In genomic region chr2:8605350-8606065, GRCh38 we compare ENCODE assay signal across 14 cellular contexts.
DNase-seq lines count a peak whose midpoint lies in the region; TF ChIP-seq lines count a peak whose summit lies in the region.
"Had no signal": no experiment of that assay in that cellular context is flagged by ENCODE, and none has a peak within 500 bp of the region (broad histone marks: within the 10 kb centered on the region; RNA-seq: fewer than 3 reads in every experiment).

No MANE protein-coding gene starts in this region.

- in situ Hi-C loops in mammary epithelial cell (cut with MboI; ENCODE audit: low sequenced_read_pairs in 2 of 2) = no loop called here

- H3K9ac ChIP-seq in mammary epithelial cell (ENCODE audit: insufficient read depth, low read length) = no peak overlapping the region

- no peaks in the 10 kb centered on the region for H3K36me3 ChIP-seq in mammary epithelial cell (ENCODE audit: insufficient read depth, low read length)
- H3K36me3 ChIP-seq: thyroid gland had no signal

- POLR2A ChIA-PET in MCF 10A (lab: Yijun Ruan, JAX) = interaction anchor here (0.5 to 0.8 kb wide), 4 partner anchors 76 to 933 kb away, joined by 3 to 5 read pairs (median 3); partner anchors contain the start of gene ID2

- dilution Hi-C loops in mammary epithelial cell (cut with HindIII; ENCODE audit: low sequenced_read_pairs) = no loop called here

- no peak overlapping the region for H2AFZ ChIP-seq in mammary epithelial cell (ENCODE audit: low read depth, low read length)

- H3K79me2 ChIP-seq in mammary epithelial cell (ENCODE audit: insufficient read depth, low read length) = no peaks in the 10 kb centered on the region

- CTCF ChIA-PET in MCF 10A (lab: Yijun Ruan, JAX) (interaction anchor here (0.7 to 0.9 kb wide), 3 partner anchors 152 to 469 kb away, joined by 3 to 4 read pairs (median 3); no protein-coding TSS in a partner anchor), mammary epithelial cell (lab: Charles Lee; ENCODE audit: low non-redundant PET) (no interaction called here)

- no peaks in the 10 kb centered on the region for H3K9me3 ChIP-seq in mammary epithelial cell (replicated peaks; ENCODE audit: insufficient read depth, low read length)
- H3K9me3 ChIP-seq: thyroid gland had no signal

- H3K36me3 Mint-ChIP-seq in MCF 10A (ENCODE audit: insufficient read depth, unreplicated experiment) = no peaks in the 10 kb centered on the region

- no peak overlapping the region for H3K4me2 ChIP-seq in mammary epithelial cell (ENCODE audit: insufficient read depth, low read depth, low read length)

- H3K4me1 ChIP-seq in mammary epithelial cell (ENCODE audit: insufficient read depth, low read length) = no peaks in the 10 kb centered on the region
- H3K4me1 ChIP-seq: thyroid gland had no signal

- H3K4me3 ChIP-seq in mammary epithelial cell (replicated peaks in 1 of 3; ENCODE audit: insufficient read depth in 1 of 3, low read depth in 2 of 3, low read length in 3 of 3) = no peak overlapping the region
- no peak overlapping the region for H3K4me3 ChIP-seq in fibroblast of mammary gland (ENCODE audit: control insufficient read depth, low read depth, low read length)
- H3K4me3 ChIP-seq in coronary artery = no peak overlapping the region
- H3K4me3 ChIP-seq: thyroid gland had no signal

- 84% methylated on average over 8 of the region's 8 CpGs for WGBS in mammary epithelial cell (ENCODE audit: low coverage, missing lambda C conversion rate)

- H3K27me3 ChIP-seq in mammary epithelial cell (ENCODE audit: insufficient read depth, low read length) = no peaks in the 10 kb centered on the region
- H3K27me3 ChIP-seq: thyroid gland had no signal

- intact Hi-C loops in MCF 10A (cut with micrococcal nuclease) = no loop called here
- intact Hi-C loops in mammary epithelial cell (cut with micrococcal nuclease) = no loop called here

- BruUV-seq in MCF 10A (replicated peaks; lab: Mats Ljungman, UMichigan) (no TSS peak), mammary epithelial cell (replicated peaks; lab: Mats Ljungman, UMichigan) (no TSS peak)

- H3K27ac ChIP-seq in mammary epithelial cell (ENCODE audit: insufficient read depth, low read depth, low read length) (no peak overlapping the region), coronary artery (no peak overlapping the region)
- H3K27ac ChIP-seq: thyroid gland had no signal

- DNase-seq in MCF 10A (ENCODE audit: unreplicated experiment) (peak; percentile 32), mammary epithelial cell (no peak), RPMI8226 (peak; percentile 27), fibroblast of mammary gland (ENCODE audit: low read depth) (peak; percentile 46), coronary artery (ENCODE audit: low spot score) (no peak), NCI-H526 treated with DMSO at 0.1 percent for 48 hours (lab: John Stamatoyannopoulos, UW) (no peak), HuH-7 (ENCODE audit: low spot score) (no peak), medulla oblongata (ENCODE audit: extremely low spot score) (no peak)
- DNase-seq: activated CD4-positive, alpha-beta T cell treated with anti-CD3 and anti-CD28 coated beads, Interleukin-2, amount 10 ng/mL, durations not matched to agents 24 days and 14 days; activated T-cell treated with anti-CD3 and anti-CD28 coated beads, Interleukin-2, amount 50 U/mL, for 4 hours; DMS79; GOT3; occipital lobe; thyroid gland had no signal

- H3K9me3 Mint-ChIP-seq in MCF 10A (ENCODE audit: unreplicated experiment) = no peaks in the 10 kb centered on the region

- H3K4me1 Mint-ChIP-seq in MCF 10A (ENCODE audit: insufficient read depth, unreplicated experiment) = no peaks in the 10 kb centered on the region

- H4K20me1 ChIP-seq in mammary epithelial cell (ENCODE audit: insufficient read depth, low read length) = no peaks in the 10 kb centered on the region

- no peaks in the 10 kb centered on the region for H3K27me3 Mint-ChIP-seq in MCF 10A (ENCODE audit: insufficient read depth, unreplicated experiment)

- no peak overlapping the region for H3K27ac Mint-ChIP-seq in MCF 10A (ENCODE audit: low read depth, unreplicated experiment)
- H3K27ac Mint-ChIP-seq: activated CD4-positive, alpha-beta T cell treated with anti-CD3 and anti-CD28 coated beads, Interleukin-2, amount 10 ng/mL, durations not matched to agents 24 days and 14 days had no signal

- TF ChIP-seq CTCF in MCF 10A (IDR thresholded peaks at IDR 0.05; ENCODE audit: unreplicated experiment) = no peak
- no peak for TF ChIP-seq CTCF in mammary epithelial cell (conservative IDR thresholded peaks at IDR 0.05 in 1 of 2, IDR thresholded peaks at IDR 0.05 in 1 of 2; ENCODE audit: extremely low read depth in 1 of 2, insufficient read depth in 1 of 2, low read depth in 1 of 2, low read length in 2 of 2)
- no peak for TF ChIP-seq CTCF in fibroblast of mammary gland (conservative IDR thresholded peaks at IDR 0.05; ENCODE audit: control insufficient read depth, insufficient read depth, low read depth, low read length)
- no peak for TF ChIP-seq CTCF in coronary artery (IDR thresholded peaks at IDR 0.05)

- H3K4me3 Mint-ChIP-seq in MCF 10A (ENCODE audit: unreplicated experiment) = no peak overlapping the region
- H3K4me3 Mint-ChIP-seq: activated CD4-positive, alpha-beta T cell treated with anti-CD3 and anti-CD28 coated beads, Interleukin-2, amount 10 ng/mL, durations not matched to agents 24 days and 14 days; activated T-cell treated with anti-CD3 and anti-CD28 coated beads, Interleukin-2, amount 50 U/mL, for 4 hours had no signal

Comparison
In these comparisons a context has a peak if more than half of its experiments do, and no peak if none do; other contexts are left out.
1. DNase-seq: peak in MCF 10A (single experiment), RPMI8226 (single experiment) and fibroblast of mammary gland (single experiment); none in mammary epithelial cell (single experiment), coronary artery (single experiment), NCI-H526 treated with DMSO at 0.1 percent for 48 hours (single experiment), HuH-7 (single experiment) and medulla oblongata (single experiment).